In genomic region chr1:203512830-203513578, GRCh38 we compare ENCODE assay signal across 8 cellular contexts.
DNase-seq lines count a peak whose midpoint lies in the region; ATAC-seq lines count a peak whose summit lies in the region.

No MANE protein-coding gene starts in this region.

- no peaks in the 10 kb centered on the region for H3K36me3 Mint-ChIP-seq in activated naive CD8-positive, alpha-beta T cell treated with anti-CD3 and anti-CD28 coated beads, Interleukin-2, amount 50 U/mL, for 24 hours (ENCODE audit: low read depth)

- H3K27me3 Mint-ChIP-seq in activated naive CD8-positive, alpha-beta T cell treated with anti-CD3 and anti-CD28 coated beads, Interleukin-2, amount 50 U/mL, for 24 hours = no peaks in the 10 kb centered on the region

- peak overlapping the region; percentile 24 for H3K4me3 Mint-ChIP-seq in activated naive CD8-positive, alpha-beta T cell treated with anti-CD3 and anti-CD28 coated beads, Interleukin-2, amount 50 U/mL, for 24 hours

- peak overlapping the region; percentile 81 for H3K27ac Mint-ChIP-seq in activated naive CD8-positive, alpha-beta T cell treated with anti-CD3 and anti-CD28 coated beads, Interleukin-2, amount 50 U/mL, for 24 hours

- ATAC-seq in activated naive CD8-positive, alpha-beta T cell treated with anti-CD3 and anti-CD28 coated beads, Interleukin-2, amount 50 U/mL, for 24 hours = peak; percentile 87
- ATAC-seq in HG02981 (IDR thresholded peaks at IDR 0.05; ENCODE audit: unreplicated experiment) (no peak), GM18502 (IDR thresholded peaks at IDR 0.05; ENCODE audit: poor library complexity, unreplicated experiment) (no peak)

- DNase-seq in ELR (ENCODE audit: low read depth) (peak; percentile 98), NOMO-1 treated with dmso at 0.1 percent for 144 hours (lab: John Stamatoyannopoulos, UW; ENCODE audit: unreplicated experiment) (peak; percentile 80), hepatic stellate cell (ENCODE audit: low spot score) (peak; percentile 98), globus pallidus (ENCODE audit: low spot score) (no peak)
- DNase-seq in activated naive CD8-positive, alpha-beta T cell treated with anti-CD3 and anti-CD28 coated beads, Interleukin-2, amount 50 U/mL, for 24 hours = peak; percentile 27
- DNase-seq in stimulated activated CD4-positive, alpha-beta T cell treated with anti-CD3 and anti-CD28 coated beads, Interleukin-15, amount 100 ng/mL, for 48 hours (ENCODE audit: low read depth in 2 of 2) = peak; percentile 51 to 52

- H3K4me1 Mint-ChIP-seq in activated naive CD8-positive, alpha-beta T cell treated with anti-CD3 and anti-CD28 coated beads, Interleukin-2, amount 50 U/mL, for 24 hours = peaks cover 26% of the 10 kb centered on the region

- no peaks in the 10 kb centered on the region for H3K9me3 Mint-ChIP-seq in activated naive CD8-positive, alpha-beta T cell treated with anti-CD3 and anti-CD28 coated beads, Interleukin-2, amount 50 U/mL, for 24 hours
